ENCODE assay signal across 8 cellular contexts in genomic region chr22:41479671-41480396, GRCh38. TPM values are rescaled to one million over a fixed set of nuclear protein-coding genes. Genes with fewer than 3 reads are reported as not detected.
DNase-seq lines count a peak whose midpoint lies in the region; ATAC-seq, FAIRE-seq and TF ChIP-seq lines count a peak whose summit lies in the region.

No MANE protein-coding gene starts in this region.

- H3K9me3 Mint-ChIP-seq in astrocyte (ENCODE audit: unreplicated experiment) = no peaks in the 10 kb centered on the region
- no peaks in the 10 kb centered on the region for H3K9me3 Mint-ChIP-seq in stimulated activated naive B cell treated with anti-CD40 and anti-IgM and Interleukin-4, amounts not matched to agents 10 μg/mL and 1 μg/mL and 100 μg/mL, for 72 hours
- no peaks in the 10 kb centered on the region for H3K9me3 Mint-ChIP-seq in natural killer cell treated with Interleukin-12 subunit alpha and Interleukin-12 subunit beta and Interleukin-15 and Interleukin-18, amount 100 ng/mL, for 72 hours
- H3K9me3 Mint-ChIP-seq in activated CD4-positive, alpha-beta memory T cell treated with anti-CD3 and anti-CD28 coated beads, Interleukin-2, amount 10 ng/mL, durations not matched to agents 7 days and 5 days = no peaks in the 10 kb centered on the region

- no peaks in the 10 kb centered on the region for H3K36me3 ChIP-seq in astrocyte (ENCODE audit: insufficient read depth, low read length)

- CTCF ChIA-PET in activated CD4-positive, alpha-beta memory T cell treated with anti-CD3 and anti-CD28 coated beads, Interleukin-2, amount 10 ng/mL, durations not matched to agents 7 days and 5 days (lab: Charles Lee) = interaction anchor here (1.6 kb wide), 1 partner anchor 11 kb away, joined by 3 read pairs; the partner anchor contains the start of genes ACO2 and PHF5A

- peak overlapping the region; percentile 58 for H3K27ac Mint-ChIP-seq in astrocyte (ENCODE audit: unreplicated experiment)
- peak overlapping the region; percentile 98 for H3K27ac Mint-ChIP-seq in stimulated activated naive B cell treated with anti-CD40 and anti-IgM and Interleukin-4, amounts not matched to agents 10 μg/mL and 1 μg/mL and 100 μg/mL, for 72 hours
- no peak overlapping the region for H3K27ac Mint-ChIP-seq in natural killer cell treated with Interleukin-12 subunit alpha and Interleukin-12 subunit beta and Interleukin-15 and Interleukin-18, amount 100 ng/mL, for 72 hours
- no peak overlapping the region for H3K27ac Mint-ChIP-seq in activated CD4-positive, alpha-beta memory T cell treated with anti-CD3 and anti-CD28 coated beads, Interleukin-2, amount 10 ng/mL, durations not matched to agents 7 days and 5 days

- no peak for TF ChIP-seq POLR2A in H54 (IDR thresholded peaks at IDR 0.05; ENCODE audit: low read depth, low read length)

- H3K27me3 ChIP-seq in astrocyte (ENCODE audit: insufficient read depth, low read length) = no peaks in the 10 kb centered on the region

- H3K9ac ChIP-seq in astrocyte (ENCODE audit: low read length) = peak overlapping the region; percentile 68

- no peak for FAIRE-seq in H54 (lab: Jason Lieb, UNC)
- FAIRE-seq in astrocyte (lab: Jason Lieb, UNC) = no peak

- no peak overlapping the region for H3K4me3 ChIP-seq in astrocyte (ENCODE audit: insufficient read depth, low read depth, low read length)

- H4K20me1 ChIP-seq in astrocyte (ENCODE audit: insufficient read depth, low read length) = peaks cover 76% of the 10 kb centered on the region

- H3K36me3 Mint-ChIP-seq in astrocyte (ENCODE audit: low read depth, unreplicated experiment) = no peaks in the 10 kb centered on the region
- peaks cover 23 to 46% of the 10 kb centered on the region in 2 donors for H3K36me3 Mint-ChIP-seq in stimulated activated naive B cell treated with anti-CD40 and anti-IgM and Interleukin-4, amounts not matched to agents 10 μg/mL and 1 μg/mL and 100 μg/mL, for 72 hours
- H3K36me3 Mint-ChIP-seq in natural killer cell treated with Interleukin-12 subunit alpha and Interleukin-12 subunit beta and Interleukin-15 and Interleukin-18, amount 100 ng/mL, for 72 hours = no peaks in the 10 kb centered on the region
- H3K36me3 Mint-ChIP-seq in activated CD4-positive, alpha-beta memory T cell treated with anti-CD3 and anti-CD28 coated beads, Interleukin-2, amount 10 ng/mL, durations not matched to agents 7 days and 5 days (ENCODE audit: low read depth) = no peaks in the 10 kb centered on the region

- no peak for TF ChIP-seq CTCF in astrocyte (IDR thresholded peaks at IDR 0.05; ENCODE audit: insufficient read depth, low read depth, low read length)

- H2AFZ ChIP-seq in astrocyte (ENCODE audit: low read depth, low read length) = no peak overlapping the region

- H3K4me2 ChIP-seq in astrocyte (ENCODE audit: low read length) = peak overlapping the region; percentile 64

- no peaks in the 10 kb centered on the region for H3K27me3 Mint-ChIP-seq in astrocyte (ENCODE audit: low read depth, unreplicated experiment)
- no peaks in the 10 kb centered on the region for H3K27me3 Mint-ChIP-seq in stimulated activated naive B cell treated with anti-CD40 and anti-IgM and Interleukin-4, amounts not matched to agents 10 μg/mL and 1 μg/mL and 100 μg/mL, for 72 hours
- H3K27me3 Mint-ChIP-seq in natural killer cell treated with Interleukin-12 subunit alpha and Interleukin-12 subunit beta and Interleukin-15 and Interleukin-18, amount 100 ng/mL, for 72 hours = no peaks in the 10 kb centered on the region
- H3K27me3 Mint-ChIP-seq in activated CD4-positive, alpha-beta memory T cell treated with anti-CD3 and anti-CD28 coated beads, Interleukin-2, amount 10 ng/mL, durations not matched to agents 7 days and 5 days = no peaks in the 10 kb centered on the region

- peaks cover 85% of the 10 kb centered on the region for H3K79me2 ChIP-seq in astrocyte (ENCODE audit: insufficient read depth, low read length)

- POLR2A ChIA-PET in activated CD4-positive, alpha-beta memory T cell treated with anti-CD3 and anti-CD28 coated beads, Interleukin-2, amount 10 ng/mL, durations not matched to agents 7 days and 5 days (lab: Charles Lee) = interaction anchor here (1.2 to 4.0 kb wide), 2 partner anchors 11 to 76 kb away, joined by 3 to 29 read pairs; partner anchors contain the start of genes ACO2 and PHF5A

- H3K4me1 Mint-ChIP-seq in astrocyte (ENCODE audit: low read depth, unreplicated experiment) = peaks cover 36% of the 10 kb centered on the region
- H3K4me1 Mint-ChIP-seq in stimulated activated naive B cell treated with anti-CD40 and anti-IgM and Interleukin-4, amounts not matched to agents 10 μg/mL and 1 μg/mL and 100 μg/mL, for 72 hours = peaks cover 62 to 89% of the 10 kb centered on the region in 2 donors
- H3K4me1 Mint-ChIP-seq in natural killer cell treated with Interleukin-12 subunit alpha and Interleukin-12 subunit beta and Interleukin-15 and Interleukin-18, amount 100 ng/mL, for 72 hours (ENCODE audit: low read depth in 2 of 2) = peaks cover 8 to 21% of the 10 kb centered on the region in 2 donors
- peaks cover 9% of the 10 kb centered on the region for H3K4me1 Mint-ChIP-seq in activated CD4-positive, alpha-beta memory T cell treated with anti-CD3 and anti-CD28 coated beads, Interleukin-2, amount 10 ng/mL, durations not matched to agents 7 days and 5 days

- DNase-seq in H54 (ENCODE audit: insufficient read length, low spot score) (peak; percentile 33), astrocyte (ENCODE audit: low read depth) (peak; percentile 58), iPS-NIHi7 (ENCODE audit: extremely low spot score) (peak; percentile 47), DMS153 (lab: John Stamatoyannopoulos, UW) (no peak)
- DNase-seq in stimulated activated naive B cell treated with anti-CD40 and anti-IgM and Interleukin-4, amounts not matched to agents 10 μg/mL and 1 μg/mL and 100 μg/mL, for 72 hours = no peak
- DNase-seq in natural killer cell treated with Interleukin-12 subunit alpha and Interleukin-12 subunit beta and Interleukin-15 and Interleukin-18, amount 100 ng/mL, for 72 hours (ENCODE audit: low spot score) = no peak
- no peak for DNase-seq in activated CD4-positive, alpha-beta memory T cell treated with anti-CD3 and anti-CD28 coated beads, Interleukin-2, amount 10 ng/mL, durations not matched to agents 7 days and 5 days

- no peaks in the 10 kb centered on the region for H3K9me3 ChIP-seq in astrocyte (ENCODE audit: insufficient read depth, low read depth, low read length)

- peak overlapping the region; percentile 57 for H3K4me3 Mint-ChIP-seq in astrocyte (ENCODE audit: unreplicated experiment)
- peak overlapping the region; percentile 71 to 76 for H3K4me3 Mint-ChIP-seq in stimulated activated naive B cell treated with anti-CD40 and anti-IgM and Interleukin-4, amounts not matched to agents 10 μg/mL and 1 μg/mL and 100 μg/mL, for 72 hours
- no peak overlapping the region for H3K4me3 Mint-ChIP-seq in natural killer cell treated with Interleukin-12 subunit alpha and Interleukin-12 subunit beta and Interleukin-15 and Interleukin-18, amount 100 ng/mL, for 72 hours
- no peak overlapping the region for H3K4me3 Mint-ChIP-seq in activated CD4-positive, alpha-beta memory T cell treated with anti-CD3 and anti-CD28 coated beads, Interleukin-2, amount 10 ng/mL, durations not matched to agents 7 days and 5 days

- no peak for ATAC-seq in stimulated activated naive B cell treated with anti-CD40 and anti-IgM and Interleukin-4, amounts not matched to agents 10 μg/mL and 1 μg/mL and 100 μg/mL, for 72 hours (replicated peaks)
- ATAC-seq in GM19395 (IDR thresholded peaks at IDR 0.05; ENCODE audit: unreplicated experiment) = no peak
- no peak for ATAC-seq in natural killer cell treated with Interleukin-12 subunit alpha and Interleukin-12 subunit beta and Interleukin-15 and Interleukin-18, amount 100 ng/mL, for 72 hours

- peaks cover 45% of the 10 kb centered on the region for H3K4me1 ChIP-seq in astrocyte (ENCODE audit: insufficient read depth, low read length)

- H3K27ac ChIP-seq in astrocyte (ENCODE audit: low read depth, low read length) = peak overlapping the region; percentile 56

RNA-seq across cellular contexts. Expression of gene ACO2, which starts 10.9 kb away (rescaled TPM):
- 67.2 and 73.7 TPM in 2 replicates for total RNA-seq in astrocyte
- 100 to 1,000 TPM; 109 to 113 TPM for total RNA-seq in natural killer cell treated with Interleukin-12 subunit alpha and Interleukin-12 subunit beta and Interleukin-15 and Interleukin-18, amount 100 ng/mL, for 72 hours
- total RNA-seq in activated CD4-positive, alpha-beta memory T cell treated with anti-CD3 and anti-CD28 coated beads, Interleukin-2, amount 10 ng/mL, durations not matched to agents 7 days and 5 days = 10 to 100 TPM; 69.9 to 72.2 TPM

RNA-seq across cellular contexts. Expression of gene PHF5A, which starts 11.3 kb away (rescaled TPM):
- total RNA-seq in astrocyte = 25.3 and 30.9 TPM in 2 replicates
- total RNA-seq in natural killer cell treated with Interleukin-12 subunit alpha and Interleukin-12 subunit beta and Interleukin-15 and Interleukin-18, amount 100 ng/mL, for 72 hours = 10 to 100 TPM; 58.7 to 83.8 TPM
- 10 to 100 TPM; 43.9 to 55.3 TPM for total RNA-seq in activated CD4-positive, alpha-beta memory T cell treated with anti-CD3 and anti-CD28 coated beads, Interleukin-2, amount 10 ng/mL, durations not matched to agents 7 days and 5 days

RNA-seq across cellular contexts. Expression of gene TOB2, which starts 33.2 kb away (rescaled TPM):
- total RNA-seq in astrocyte = 48.1 and 54.6 TPM in 2 replicates
- 10 to 100 TPM; 31.7 to 45.4 TPM for total RNA-seq in natural killer cell treated with Interleukin-12 subunit alpha and Interleukin-12 subunit beta and Interleukin-15 and Interleukin-18, amount 100 ng/mL, for 72 hours
- 10 to 100 TPM; 38.7 to 41.2 TPM for total RNA-seq in activated CD4-positive, alpha-beta memory T cell treated with anti-CD3 and anti-CD28 coated beads, Interleukin-2, amount 10 ng/mL, durations not matched to agents 7 days and 5 days

Comparison
In these comparisons a context has a peak if more than half of its experiments do, and no peak if none do; other contexts are left out.
1. DNase-seq: peak in H54 (single experiment), astrocyte (single experiment) and iPS-NIHi7 (single experiment); none in stimulated activated naive B cell treated with anti-CD40 and anti-IgM and Interleukin-4, amounts not matched to agents 10 μg/mL and 1 μg/mL and 100 μg/mL, for 72 hours (single experiment), natural killer cell treated with Interleukin-12 subunit alpha and Interleukin-12 subunit beta and Interleukin-15 and Interleukin-18, amount 100 ng/mL, for 72 hours (single experiment), activated CD4-positive, alpha-beta memory T cell treated with anti-CD3 and anti-CD28 coated beads, Interleukin-2, amount 10 ng/mL, durations not matched to agents 7 days and 5 days (single experiment) and DMS153 (single experiment).
2. H3K27ac Mint-ChIP-seq: peak in astrocyte (single experiment) and stimulated activated naive B cell treated with anti-CD40 and anti-IgM and Interleukin-4, amounts not matched to agents 10 μg/mL and 1 μg/mL and 100 μg/mL, for 72 hours (single experiment); none in natural killer cell treated with Interleukin-12 subunit alpha and Interleukin-12 subunit beta and Interleukin-15 and Interleukin-18, amount 100 ng/mL, for 72 hours (0 of 2) and activated CD4-positive, alpha-beta memory T cell treated with anti-CD3 and anti-CD28 coated beads, Interleukin-2, amount 10 ng/mL, durations not matched to agents 7 days and 5 days (single experiment).
3. H3K4me3 Mint-ChIP-seq: peak in astrocyte (single experiment) and stimulated activated naive B cell treated with anti-CD40 and anti-IgM and Interleukin-4, amounts not matched to agents 10 μg/mL and 1 μg/mL and 100 μg/mL, for 72 hours (2 of 2); none in natural killer cell treated with Interleukin-12 subunit alpha and Interleukin-12 subunit beta and Interleukin-15 and Interleukin-18, amount 100 ng/mL, for 72 hours (single experiment) and activated CD4-positive, alpha-beta memory T cell treated with anti-CD3 and anti-CD28 coated beads, Interleukin-2, amount 10 ng/mL, durations not matched to agents 7 days and 5 days (single experiment).